ENCODE assay signal across 8 cellular contexts in the genomic region with DNA sequence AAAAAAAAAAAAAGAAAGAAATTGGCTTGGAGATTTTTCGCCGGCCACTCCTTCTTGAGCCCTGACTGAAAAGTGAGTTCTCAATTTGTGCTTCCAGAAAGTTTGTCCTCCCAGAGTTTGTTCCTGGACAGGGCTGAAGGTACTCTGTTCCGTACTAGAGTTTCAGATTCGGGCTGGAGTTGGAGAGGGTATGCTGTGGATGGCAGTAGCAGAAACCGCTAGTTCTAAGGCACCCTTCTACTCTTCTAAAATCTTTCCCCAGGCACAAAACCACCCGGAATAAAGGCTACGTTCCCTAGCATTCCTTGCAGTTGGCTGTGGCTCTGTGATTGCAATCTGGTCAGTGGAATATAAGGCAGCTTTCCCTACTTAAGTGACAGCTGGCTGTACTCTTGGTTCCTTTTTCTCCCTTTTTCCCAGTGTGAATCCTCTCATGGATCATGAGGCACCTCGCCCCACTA. TPM values are rescaled to one million over a fixed set of nuclear protein-coding genes. Genes with fewer than 3 reads are reported as not detected.
DNase-seq lines count a peak whose midpoint lies in the region; ATAC-seq lines count a peak whose summit lies in the region.

No MANE protein-coding gene starts in this region.

- H3K27me3 ChIP-seq in NT2/D1 (ENCODE audit: insufficient read depth, insufficient read length): no peaks in the 10 kb centered on the region
- no peaks in the 10 kb centered on the region for H3K27me3 ChIP-seq in muscle layer of duodenum (ENCODE audit: low read depth, low read length)

- H3K27ac ChIP-seq in muscle layer of duodenum (ENCODE audit: low read length): peak overlapping the region; percentile 29

- H3K4me3 ChIP-seq in NT2/D1 (ENCODE audit: insufficient read length, low read depth) (peak overlapping the region; percentile 79), muscle layer of duodenum (ENCODE audit: low read depth in 1 of 2, low read length in 2 of 2) (peak overlapping the region; percentile 62 to 82)

- H3K9ac ChIP-seq in NT2/D1 (ENCODE audit: insufficient read length, low read depth): peak overlapping the region; percentile 59

- no peak for ATAC-seq in HG02798 (IDR thresholded peaks at IDR 0.05; ENCODE audit: poor library complexity, unreplicated experiment)

- H3K4me1 ChIP-seq in NT2/D1 (ENCODE audit: insufficient read depth, insufficient read length): peaks cover 3% of the 10 kb centered on the region
- peaks cover 0 to 16% of the 10 kb centered on the region in 2 donors for H3K4me1 ChIP-seq in muscle layer of duodenum (ENCODE audit: control insufficient read depth in 1 of 2, insufficient read depth in 2 of 2, low read length in 2 of 2)

- DNase-seq in DMS53 (lab: John Stamatoyannopoulos, UW) (peak; percentile 31), DMS53 treated with DMSO at 0.1 percent for 48 hours (lab: John Stamatoyannopoulos, UW; ENCODE audit: unreplicated experiment) (no peak), NT2/D1 (ENCODE audit: low read depth, low spot score) (no peak), dedifferentiated amniotic fluid mesenchymal stem cell (ENCODE audit: extremely low spot score) (peak; percentile 16), NCI-H2029 treated with DMSO at 0.1 percent for 48 hours (lab: John Stamatoyannopoulos, UW) (no peak), cerebellum (ENCODE audit: low spot score) (no peak)

- H3K9me3 ChIP-seq in NT2/D1 (ENCODE audit: insufficient read depth, low read length) (no peaks in the 10 kb centered on the region), muscle layer of duodenum (ENCODE audit: control insufficient read depth in 1 of 2, low read length in 2 of 2) (no peaks in the 10 kb centered on the region)

- H3K36me3 ChIP-seq in NT2/D1 (ENCODE audit: insufficient read depth, insufficient read length, low read length) (peaks cover 33% of the 10 kb centered on the region), muscle layer of duodenum (ENCODE audit: control insufficient read depth in 1 of 2, insufficient read depth in 2 of 2, low read length in 2 of 2) (peaks cover 11% of the 10 kb centered on the region in 2 donors)

RNA-seq across cellular contexts. Expression of a gene that starts 0.7 kb away (rescaled TPM):
- total RNA-seq in cerebellum: 27.3 TPM

Comparison
In these comparisons a context has a peak if more than half of its experiments do, and no peak if none do; other contexts are left out.
1. DNase-seq: peak in DMS53 (single experiment) and dedifferentiated amniotic fluid mesenchymal stem cell (single experiment); none in DMS53 treated with DMSO at 0.1 percent for 48 hours (single experiment), NT2/D1 (single experiment), NCI-H2029 treated with DMSO at 0.1 percent for 48 hours (single experiment) and cerebellum (single experiment).